ENCODE assay signal across 2 cellular contexts in genomic region chr16:79784007-79784406, GRCh38.
TF ChIP-seq lines count a peak whose summit lies in the region.

No MANE protein-coding gene starts in this region.

TF ChIP-seq in K562, 482 proteins besides CTCF, POLR2A, EP300 and RAD21 (continued from another document):
- TF ChIP-seq CBFA2T3 (IDR thresholded peaks at IDR 0.05) (0 out of 2 replicates have a peak, but pooled peaks have one; percentile 15), MAZ (CRISPR knock-in tag; conservative IDR thresholded peaks at IDR 0.05 in 1 of 2, IDR thresholded peaks at IDR 0.05 in 1 of 2) (no peak), NCOA2 (IDR thresholded peaks at IDR 0.05; ENCODE audit: partially characterized antibody in 2 of 2) (no peak), JUND (IDR thresholded peaks at IDR 0.05; ENCODE audit: borderline replicate concordance, low read depth, low read length) (peak; percentile 71; the same call in 1 of the 2 replicates), JUND (tag; IDR thresholded peaks at IDR 0.05; ENCODE audit: borderline replicate concordance, low read depth, low read length) (peak; percentile 74; the same call in 1 of the 3 replicates), TCF3 (CRISPR knock-in tag; IDR thresholded peaks at IDR 0.05) (0 out of 2 replicates have a peak, but pooled peaks have one; percentile 12), ATF3 (IDR thresholded peaks at IDR 0.05) (peak; percentile 77), ATF3 (CRISPR knock-in tag; conservative IDR thresholded peaks at IDR 0.05) (no peak), MEIS2 (IDR thresholded peaks at IDR 0.05; ENCODE audit: partially characterized antibody) (peak; percentile 63), ESRRA (IDR thresholded peaks at IDR 0.05; ENCODE audit: borderline replicate concordance, low read depth) (peak; percentile 52; the same call in 1 of the 2 replicates), HMBOX1 (IDR thresholded peaks at IDR 0.05) (peak; percentile 68; the same call in 1 of the 2 replicates), FOSL1 (tag; conservative IDR thresholded peaks at IDR 0.05) (peak; percentile 45)

TF ChIP-seq in SK-N-SH treated with all-trans-retinoic acid at 6 μM for 48 hours, 23 proteins besides CTCF, POLR2A, EP300 and RAD21 (continued from another document):
- TF ChIP-seq TSHZ2 (CRISPR knock-in tag; IDR thresholded peaks at IDR 0.05) (no peak), GLIS3 (CRISPR knock-in tag; IDR thresholded peaks at IDR 0.05) (no peak), ARNTL (CRISPR knock-in tag; IDR thresholded peaks at IDR 0.05; ENCODE audit: borderline replicate concordance, low read depth) (no peak), ISL1 (CRISPR knock-in tag; IDR thresholded peaks at IDR 0.05) (no peak), CREB5 (CRISPR knock-in tag; IDR thresholded peaks at IDR 0.05; ENCODE audit: low read depth) (no peak), PATZ1 (CRISPR knock-in tag; IDR thresholded peaks at IDR 0.05; ENCODE audit: borderline replicate concordance) (no peak), TCF4 (CRISPR knock-in tag; IDR thresholded peaks at IDR 0.05; ENCODE audit: borderline replicate concordance) (no peak), ZFP30 (CRISPR knock-in tag; IDR thresholded peaks at IDR 0.05) (no peak), TOX (CRISPR knock-in tag; IDR thresholded peaks at IDR 0.05; ENCODE audit: borderline replicate concordance) (no peak), CSDC2 (CRISPR knock-in tag; IDR thresholded peaks at IDR 0.05) (no peak), RARB (CRISPR knock-in tag; IDR thresholded peaks at IDR 0.05) (no peak), POU6F1 (CRISPR knock-in tag; IDR thresholded peaks at IDR 0.05; ENCODE audit: borderline replicate concordance, low read depth) (no peak), ZNF565 (CRISPR knock-in tag; conservative IDR thresholded peaks at IDR 0.05; ENCODE audit: low read depth) (no peak), OSR1 (CRISPR knock-in tag; IDR thresholded peaks at IDR 0.05) (no peak), ZNF70 (CRISPR knock-in tag; IDR thresholded peaks at IDR 0.05) (no peak)
TF ChIP-seq in SK-N-SH treated with all-trans-retinoic acid at 6 μM for 48 hours: peak in this region for 0.
